Comparison of ENCODE assay signal across 40 cellular contexts in genomic region chr20:45497971-45498494, GRCh38. TPM values are rescaled to one million over a fixed set of nuclear protein-coding genes. Genes with fewer than 3 reads are reported as not detected.
"Had no signal": no experiment of that assay in that cellular context is flagged by ENCODE, and none has a peak within 500 bp of the region (broad histone marks: within the 10 kb centered on the region; RNA-seq: fewer than 3 reads in every experiment).

No MANE protein-coding gene starts in this region.

- H3K27me3 ChIP-seq: ascending aorta, colonic mucosa, pancreas, thyroid gland, upper lobe of left lung, vagina had no signal

- H3K4me1 Mint-ChIP-seq: activated CD4-positive, alpha-beta memory T cell treated with anti-CD3 and anti-CD28 coated beads, Interleukin-2, amount 10 ng/mL, durations not matched to agents 7 days and 5 days; activated CD4-positive, alpha-beta T cell treated with anti-CD3 and anti-CD28 coated beads, Interleukin-2, amount 10 ng/mL, durations not matched to agents 7 days and 5 days; activated naive CD4-positive, alpha-beta T cell treated with anti-CD3 and anti-CD28 coated beads, Interleukin-2, amount 10 ng/mL, durations not matched to agents 7 days and 5 days; activated naive CD8-positive, alpha-beta T cell treated with anti-CD3 and anti-CD28 coated beads, Interleukin-2, amount 10 ng/mL, durations not matched to agents 7 days and 5 days; brain; stimulated activated naive B cell treated with anti-CD40 and anti-IgM and Interleukin-4, amounts not matched to agents 10 μg/mL and 1 μg/mL and 100 μg/mL, for 72 hours had no signal

- ATAC-seq: effector memory CD8-positive, alpha-beta T cell; gastroesophageal sphincter; left lung; mucosa of descending colon; natural killer cell treated with Interleukin-12 subunit alpha and Interleukin-12 subunit beta and Interleukin-15 and Interleukin-18, amount 100 ng/mL, for 72 hours; pancreas; psoas muscle; stimulated activated naive B cell treated with anti-CD40 and anti-IgM and Interleukin-4, amounts not matched to agents 10 μg/mL and 1 μg/mL and 100 μg/mL, for 72 hours; T-helper 17 cell had no signal

- H3K36me3 ChIP-seq: ascending aorta, cardiac muscle cell, colonic mucosa, gastroesophageal sphincter, left lung, pancreas, stomach, thyroid gland, upper lobe of left lung, vagina had no signal

- H3K9me3 ChIP-seq: ascending aorta, colonic mucosa, gastroesophageal sphincter, left lung, mucosa of descending colon, pancreas, psoas muscle, stomach, thyroid gland, upper lobe of left lung, vagina had no signal

- H3K4me2 ChIP-seq: smooth muscle cell had no signal

- H3K27ac Mint-ChIP-seq: activated CD4-positive, alpha-beta memory T cell treated with anti-CD3 and anti-CD28 coated beads, Interleukin-2, amount 10 ng/mL, durations not matched to agents 7 days and 5 days; activated CD4-positive, alpha-beta T cell treated with anti-CD3 and anti-CD28 coated beads, Interleukin-2, amount 10 ng/mL, durations not matched to agents 7 days and 5 days; activated naive CD4-positive, alpha-beta T cell treated with anti-CD3 and anti-CD28 coated beads, Interleukin-2, amount 10 ng/mL, durations not matched to agents 7 days and 5 days; activated naive CD8-positive, alpha-beta T cell treated with anti-CD3 and anti-CD28 coated beads, Interleukin-2, amount 10 ng/mL, durations not matched to agents 7 days and 5 days; activated T-cell treated with anti-CD3 and anti-CD28 coated beads, Interleukin-2, amount 50 U/mL, for 24 hours; brain; effector memory CD8-positive, alpha-beta T cell; natural killer cell treated with Interleukin-12 subunit alpha and Interleukin-12 subunit beta and Interleukin-15 and Interleukin-18, amount 100 ng/mL, for 72 hours; stimulated activated naive B cell treated with anti-CD40 and anti-IgM and Interleukin-4, amounts not matched to agents 10 μg/mL and 1 μg/mL and 100 μg/mL, for 72 hours; T-helper 17 cell had no signal

- FAIRE-seq: endothelial cell of umbilical vein, pancreas had no signal

- DNase-seq: activated CD4-positive, alpha-beta memory T cell treated with anti-CD3 and anti-CD28 coated beads, Interleukin-2, amount 10 ng/mL, durations not matched to agents 7 days and 5 days; activated CD4-positive, alpha-beta T cell treated with anti-CD3 and anti-CD28 coated beads for 1 hour; activated CD4-positive, alpha-beta T cell treated with anti-CD3 and anti-CD28 coated beads, Interleukin-2, amount 10 ng/mL, durations not matched to agents 7 days and 5 days; activated CD8-positive, alpha-beta memory T cell treated with anti-CD3 and anti-CD28 coated beads, Interleukin-2, amount 50 U/mL, for 48 hours; activated gamma-delta T cell; activated naive CD4-positive, alpha-beta T cell treated with anti-CD3 and anti-CD28 coated beads, Interleukin-2, amount 10 ng/mL, durations not matched to agents 7 days and 5 days; activated naive CD8-positive, alpha-beta T cell treated with anti-CD3 and anti-CD28 coated beads, Interleukin-2, amount 10 ng/mL, durations not matched to agents 7 days and 5 days; activated T-cell treated with anti-CD3 and anti-CD28 coated beads, Interleukin-2, amount 50 U/mL, for 24 hours; cerebellar nuclear complex; colonic mucosa; effector memory CD8-positive, alpha-beta T cell; head of caudate nucleus; kidney glomerular epithelial cell; left lung; mucosa of descending colon; pancreas; psoas muscle; stimulated activated CD4-positive, alpha-beta T cell treated with anti-CD3 and anti-CD28 coated beads, Interleukin-1b, Interleukin-23, amount 100 ng/mL, for 48 hours; stimulated activated CD4-positive, alpha-beta T cell treated with anti-CD3 and anti-CD28 coated beads, Interleukin-4, amount 100 ng/mL, for 4 hours; stimulated activated CD8-positive, alpha-beta memory T cell treated with anti-CD3 and anti-CD28 coated beads, Interleukin-4, amount 100 ng/mL, for 48 hours; stimulated activated naive B cell treated with anti-CD40 and anti-IgM and Interleukin-4, amounts not matched to agents 10 μg/mL and 1 μg/mL and 100 μg/mL, for 72 hours; stomach; T-helper 17 cell; thyroid gland; upper lobe of left lung had no signal

- H3K9me3 Mint-ChIP-seq: activated CD4-positive, alpha-beta memory T cell treated with anti-CD3 and anti-CD28 coated beads, Interleukin-2, amount 10 ng/mL, durations not matched to agents 7 days and 5 days; activated CD4-positive, alpha-beta T cell treated with anti-CD3 and anti-CD28 coated beads, Interleukin-2, amount 10 ng/mL, durations not matched to agents 7 days and 5 days; activated naive CD4-positive, alpha-beta T cell treated with anti-CD3 and anti-CD28 coated beads, Interleukin-2, amount 10 ng/mL, durations not matched to agents 7 days and 5 days; activated naive CD8-positive, alpha-beta T cell treated with anti-CD3 and anti-CD28 coated beads, Interleukin-2, amount 10 ng/mL, durations not matched to agents 7 days and 5 days; activated T-cell treated with anti-CD3 and anti-CD28 coated beads, Interleukin-2, amount 50 U/mL, for 24 hours; brain; effector memory CD8-positive, alpha-beta T cell; natural killer cell treated with Interleukin-12 subunit alpha and Interleukin-12 subunit beta and Interleukin-15 and Interleukin-18, amount 100 ng/mL, for 72 hours; stimulated activated naive B cell treated with anti-CD40 and anti-IgM and Interleukin-4, amounts not matched to agents 10 μg/mL and 1 μg/mL and 100 μg/mL, for 72 hours had no signal

- H3K4me3 ChIP-seq: ascending aorta, cardiac muscle cell, colonic mucosa, gastroesophageal sphincter, left lung, lung, mucosa of descending colon, pancreas, psoas muscle, smooth muscle cell, stomach, thyroid gland, upper lobe of left lung, vagina had no signal

- H3K36me3 Mint-ChIP-seq: activated naive CD4-positive, alpha-beta T cell treated with anti-CD3 and anti-CD28 coated beads, Interleukin-2, amount 10 ng/mL, durations not matched to agents 7 days and 5 days; activated naive CD8-positive, alpha-beta T cell treated with anti-CD3 and anti-CD28 coated beads, Interleukin-2, amount 10 ng/mL, durations not matched to agents 7 days and 5 days; brain; natural killer cell treated with Interleukin-12 subunit alpha and Interleukin-12 subunit beta and Interleukin-15 and Interleukin-18, amount 100 ng/mL, for 72 hours; stimulated activated naive B cell treated with anti-CD40 and anti-IgM and Interleukin-4, amounts not matched to agents 10 μg/mL and 1 μg/mL and 100 μg/mL, for 72 hours had no signal

- H3K4me1 ChIP-seq: ascending aorta, gastroesophageal sphincter, pancreas, psoas muscle, stomach, thyroid gland, upper lobe of left lung, vagina had no signal

- H3K27ac ChIP-seq: ascending aorta, cardiac muscle cell, colonic mucosa, gastroesophageal sphincter, left lung, pancreas, psoas muscle, stomach, thyroid gland, upper lobe of left lung, vagina had no signal

- H3K4me3 Mint-ChIP-seq: activated CD4-positive, alpha-beta memory T cell treated with anti-CD3 and anti-CD28 coated beads, Interleukin-2, amount 10 ng/mL, durations not matched to agents 7 days and 5 days; activated CD4-positive, alpha-beta T cell treated with anti-CD3 and anti-CD28 coated beads, Interleukin-2, amount 10 ng/mL, durations not matched to agents 7 days and 5 days; activated naive CD4-positive, alpha-beta T cell treated with anti-CD3 and anti-CD28 coated beads, Interleukin-2, amount 10 ng/mL, durations not matched to agents 7 days and 5 days; activated naive CD8-positive, alpha-beta T cell treated with anti-CD3 and anti-CD28 coated beads, Interleukin-2, amount 10 ng/mL, durations not matched to agents 7 days and 5 days; activated T-cell treated with anti-CD3 and anti-CD28 coated beads, Interleukin-2, amount 50 U/mL, for 24 hours; brain; effector memory CD8-positive, alpha-beta T cell; natural killer cell treated with Interleukin-12 subunit alpha and Interleukin-12 subunit beta and Interleukin-15 and Interleukin-18, amount 100 ng/mL, for 72 hours; stimulated activated naive B cell treated with anti-CD40 and anti-IgM and Interleukin-4, amounts not matched to agents 10 μg/mL and 1 μg/mL and 100 μg/mL, for 72 hours; T-helper 17 cell had no signal

RNA-seq across cellular contexts. Expression of gene SPINT3, which starts 17.4 kb away (rescaled TPM):
- total RNA-seq: activated CD4-positive, alpha-beta memory T cell treated with anti-CD3 and anti-CD28 coated beads, Interleukin-2, amount 10 ng/mL, durations not matched to agents 7 days and 5 days; activated CD4-positive, alpha-beta T cell treated with anti-CD3 and anti-CD28 coated beads, Interleukin-2, amount 10 ng/mL, durations not matched to agents 7 days and 5 days; activated naive CD8-positive, alpha-beta T cell treated with anti-CD3 and anti-CD28 coated beads, Interleukin-2, amount 10 ng/mL, durations not matched to agents 7 days and 5 days; ascending aorta; cardiac muscle cell; colonic mucosa; dermis microvascular lymphatic vessel endothelial cell; endothelial cell of umbilical vein; fibroblast of lung; fibroblast of villous mesenchyme; gastroesophageal sphincter; left lung; lung; mesenteric fat pad; mucosa of descending colon; myocyte; natural killer cell treated with Interleukin-12 subunit alpha and Interleukin-12 subunit beta and Interleukin-15 and Interleukin-18, amount 100 ng/mL, for 72 hours; pancreas; psoas muscle; smooth muscle cell; stomach; T-helper 17 cell; thyroid gland; upper lobe of left lung; vagina had no signal
- polyA plus RNA-seq: cardiac muscle cell, endothelial cell of umbilical vein, esophagus, fibroblast of lung, pancreas, psoas muscle, smooth muscle cell, stomach had no signal

RNA-seq across cellular contexts. Expression of gene WFDC2, which starts 28.5 kb away (rescaled TPM):
- total RNA-seq: activated CD4-positive, alpha-beta memory T cell treated with anti-CD3 and anti-CD28 coated beads, Interleukin-2, amount 10 ng/mL, durations not matched to agents 7 days and 5 days; activated CD4-positive, alpha-beta T cell treated with anti-CD3 and anti-CD28 coated beads, Interleukin-2, amount 10 ng/mL, durations not matched to agents 7 days and 5 days; activated naive CD8-positive, alpha-beta T cell treated with anti-CD3 and anti-CD28 coated beads, Interleukin-2, amount 10 ng/mL, durations not matched to agents 7 days and 5 days; dermis microvascular lymphatic vessel endothelial cell; endothelial cell of umbilical vein; fibroblast of lung; fibroblast of villous mesenchyme; mesenteric fat pad; myocyte; natural killer cell treated with Interleukin-12 subunit alpha and Interleukin-12 subunit beta and Interleukin-15 and Interleukin-18, amount 100 ng/mL, for 72 hours had no signal
- polyA plus RNA-seq: endothelial cell of umbilical vein, fibroblast of lung had no signal

RNA-seq across cellular contexts. Expression of gene WFDC6, which starts 41.2 kb away (rescaled TPM):
- total RNA-seq: activated CD4-positive, alpha-beta memory T cell treated with anti-CD3 and anti-CD28 coated beads, Interleukin-2, amount 10 ng/mL, durations not matched to agents 7 days and 5 days; activated CD4-positive, alpha-beta T cell treated with anti-CD3 and anti-CD28 coated beads, Interleukin-2, amount 10 ng/mL, durations not matched to agents 7 days and 5 days; activated naive CD8-positive, alpha-beta T cell treated with anti-CD3 and anti-CD28 coated beads, Interleukin-2, amount 10 ng/mL, durations not matched to agents 7 days and 5 days; ascending aorta; cardiac muscle cell; colonic mucosa; dermis microvascular lymphatic vessel endothelial cell; endothelial cell of umbilical vein; fibroblast of lung; fibroblast of villous mesenchyme; gastroesophageal sphincter; left lung; mesenteric fat pad; mucosa of descending colon; myocyte; natural killer cell treated with Interleukin-12 subunit alpha and Interleukin-12 subunit beta and Interleukin-15 and Interleukin-18, amount 100 ng/mL, for 72 hours; pancreas; psoas muscle; smooth muscle cell; stomach; T-helper 17 cell; thyroid gland; vagina had no signal
- polyA plus RNA-seq: cardiac muscle cell, endothelial cell of umbilical vein, esophagus, fibroblast of lung, pancreas, psoas muscle, smooth muscle cell, stomach had no signal

RNA-seq across cellular contexts. Expression of gene EPPIN, which starts 49.2 kb away (rescaled TPM):
- total RNA-seq: activated CD4-positive, alpha-beta memory T cell treated with anti-CD3 and anti-CD28 coated beads, Interleukin-2, amount 10 ng/mL, durations not matched to agents 7 days and 5 days; activated CD4-positive, alpha-beta T cell treated with anti-CD3 and anti-CD28 coated beads, Interleukin-2, amount 10 ng/mL, durations not matched to agents 7 days and 5 days; activated naive CD8-positive, alpha-beta T cell treated with anti-CD3 and anti-CD28 coated beads, Interleukin-2, amount 10 ng/mL, durations not matched to agents 7 days and 5 days; ascending aorta; cardiac muscle cell; colonic mucosa; dermis microvascular lymphatic vessel endothelial cell; endothelial cell of umbilical vein; fibroblast of lung; fibroblast of villous mesenchyme; gastroesophageal sphincter; left lung; mesenteric fat pad; mucosa of descending colon; myocyte; natural killer cell treated with Interleukin-12 subunit alpha and Interleukin-12 subunit beta and Interleukin-15 and Interleukin-18, amount 100 ng/mL, for 72 hours; pancreas; psoas muscle; smooth muscle cell; stomach; T-helper 17 cell; vagina had no signal
- polyA plus RNA-seq: cardiac muscle cell, endothelial cell of umbilical vein, esophagus, fibroblast of lung, pancreas, psoas muscle, smooth muscle cell, stomach had no signal
